ENCODE assay signal across 1 cellular context in genomic region chr17:27954521-27955495, GRCh38.
TF ChIP-seq lines count a peak whose summit lies in the region.

No MANE protein-coding gene starts in this region.

TF ChIP-seq in GM23338, 12 proteins besides CTCF, POLR2A, EP300 and RAD21 (continued from another document):
- TF ChIP-seq STAT1 (IDR thresholded peaks at IDR 0.05; ENCODE audit: unreplicated experiment): no peak
- no peak for TF ChIP-seq EZH2 (IDR thresholded peaks at IDR 0.05; ENCODE audit: low read depth, unreplicated experiment)
- TF ChIP-seq ZNF114 (CRISPR knock-in tag; IDR thresholded peaks at IDR 0.05): no peak
- no peak for TF ChIP-seq EZH2phosphoT487 (IDR thresholded peaks at IDR 0.05; ENCODE audit: unreplicated experiment)
- no peak for TF ChIP-seq ZNF331 (CRISPR knock-in tag; IDR thresholded peaks at IDR 0.05; ENCODE audit: low read depth)
- TF ChIP-seq, protein P1, sequence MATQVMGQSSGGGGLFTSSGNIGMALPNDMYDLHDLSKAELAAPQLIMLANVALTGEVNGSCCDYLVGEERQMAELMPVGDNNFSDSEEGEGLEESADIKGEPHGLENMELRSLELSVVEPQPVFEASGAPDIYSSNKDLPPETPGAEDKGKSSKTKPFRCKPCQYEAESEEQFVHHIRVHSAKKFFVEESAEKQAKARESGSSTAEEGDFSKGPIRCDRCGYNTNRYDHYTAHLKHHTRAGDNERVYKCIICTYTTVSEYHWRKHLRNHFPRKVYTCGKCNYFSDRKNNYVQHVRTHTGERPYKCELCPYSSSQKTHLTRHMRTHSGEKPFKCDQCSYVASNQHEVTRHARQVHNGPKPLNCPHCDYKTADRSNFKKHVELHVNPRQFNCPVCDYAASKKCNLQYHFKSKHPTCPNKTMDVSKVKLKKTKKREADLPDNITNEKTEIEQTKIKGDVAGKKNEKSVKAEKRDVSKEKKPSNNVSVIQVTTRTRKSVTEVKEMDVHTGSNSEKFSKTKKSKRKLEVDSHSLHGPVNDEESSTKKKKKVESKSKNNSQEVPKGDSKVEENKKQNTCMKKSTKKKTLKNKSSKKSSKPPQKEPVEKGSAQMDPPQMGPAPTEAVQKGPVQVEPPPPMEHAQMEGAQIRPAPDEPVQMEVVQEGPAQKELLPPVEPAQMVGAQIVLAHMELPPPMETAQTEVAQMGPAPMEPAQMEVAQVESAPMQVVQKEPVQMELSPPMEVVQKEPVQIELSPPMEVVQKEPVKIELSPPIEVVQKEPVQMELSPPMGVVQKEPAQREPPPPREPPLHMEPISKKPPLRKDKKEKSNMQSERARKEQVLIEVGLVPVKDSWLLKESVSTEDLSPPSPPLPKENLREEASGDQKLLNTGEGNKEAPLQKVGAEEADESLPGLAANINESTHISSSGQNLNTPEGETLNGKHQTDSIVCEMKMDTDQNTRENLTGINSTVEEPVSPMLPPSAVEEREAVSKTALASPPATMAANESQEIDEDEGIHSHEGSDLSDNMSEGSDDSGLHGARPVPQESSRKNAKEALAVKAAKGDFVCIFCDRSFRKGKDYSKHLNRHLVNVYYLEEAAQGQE (IDR thresholded peaks at IDR 0.05; ENCODE audit: unreplicated experiment): no peak
- no peak for TF ChIP-seq POLR2AphosphoS5 (IDR thresholded peaks at IDR 0.05; ENCODE audit: low read depth)
- TF ChIP-seq NANOG (IDR thresholded peaks at IDR 0.05; ENCODE audit: borderline replicate concordance): no peak
- TF ChIP-seq ZNF462 (CRISPR knock-in tag; IDR thresholded peaks at IDR 0.05): no peak
- no peak for TF ChIP-seq JUNB (IDR thresholded peaks at IDR 0.05; ENCODE audit: unreplicated experiment)
- no peak for TF ChIP-seq CREB1 (CRISPR knock-in tag; IDR thresholded peaks at IDR 0.05; ENCODE audit: low read depth)
